ENCODE assay signal across 1 cellular context in the genomic region with DNA sequence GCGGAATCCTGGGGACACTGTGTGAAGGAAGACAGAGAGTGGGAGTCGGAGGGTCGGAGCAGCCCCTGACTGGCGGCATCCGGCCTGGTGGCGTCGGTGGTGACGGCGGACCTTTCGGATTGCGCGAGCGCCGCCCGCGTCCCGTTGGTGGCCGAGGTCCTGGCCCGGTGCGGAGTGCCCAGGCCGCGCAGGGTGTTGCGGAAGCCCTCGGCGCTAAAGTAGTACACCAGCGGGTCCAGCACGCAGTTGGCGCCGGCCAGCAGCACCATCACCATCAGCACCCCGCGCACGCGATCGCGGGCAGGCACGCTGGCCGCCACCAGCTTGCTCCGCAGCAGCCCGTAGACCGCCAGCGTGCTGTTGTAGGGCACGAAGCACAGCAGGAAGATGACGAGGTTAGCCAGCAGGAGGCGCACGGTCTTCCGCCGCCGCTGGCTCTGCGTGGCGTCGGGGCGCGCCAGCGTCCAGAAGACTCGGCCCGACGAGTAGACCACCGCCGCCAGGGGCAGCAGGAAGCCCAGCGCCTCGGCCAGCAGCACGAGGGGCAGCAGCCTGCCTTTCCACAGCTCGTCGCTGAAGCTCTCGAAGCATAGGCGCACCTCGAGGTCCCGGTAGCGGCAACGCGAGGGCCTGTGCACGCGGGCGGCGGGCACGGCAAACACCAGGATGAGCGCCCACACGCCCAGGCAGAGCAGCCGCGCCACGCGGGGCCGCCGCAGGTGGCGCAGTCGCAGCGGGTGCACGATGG.
A peak's percentile ranks its signal among the peaks of the same experiment; 100 is the strongest.
TF ChIP-seq lines count a peak whose summit lies in the region.

No MANE protein-coding gene starts in this region.

TF ChIP-seq in HepG2, 621 proteins besides CTCF, POLR2A, EP300 and RAD21:
- TF ChIP-seq ZBTB33 (CRISPR knock-in tag; IDR thresholded peaks at IDR 0.05) (peak; percentile 88), TSC22D2 (CRISPR knock-in tag; IDR thresholded peaks at IDR 0.05; ENCODE audit: borderline replicate concordance) (no peak), ZNF460 (CRISPR knock-in tag; IDR thresholded peaks at IDR 0.05; ENCODE audit: borderline replicate concordance) (no peak)
